Comparison of ENCODE assay signal across 8 cellular contexts in genomic region chr1:116574581-116575291, GRCh38. TPM values are rescaled to one million over a fixed set of nuclear protein-coding genes. Genes with fewer than 3 reads are reported as not detected.
DNase-seq lines count a peak whose midpoint lies in the region; ATAC-seq and TF ChIP-seq lines count a peak whose summit lies in the region.

No MANE protein-coding gene starts in this region.

- H3K27ac Mint-ChIP-seq in activated T-helper 17 cell treated with anti-CD3 and anti-CD28 coated beads, Interleukin-2, amount 50 U/mL, for 72 hours, result no peak overlapping the region
- H3K27ac Mint-ChIP-seq in osteocyte (ENCODE audit: unreplicated experiment), result peak overlapping the region; percentile 24

- no peaks in the 10 kb centered on the region for H3K9me3 Mint-ChIP-seq in activated T-helper 17 cell treated with anti-CD3 and anti-CD28 coated beads, Interleukin-2, amount 50 U/mL, for 72 hours
- no peaks in the 10 kb centered on the region for H3K9me3 Mint-ChIP-seq in osteocyte (ENCODE audit: unreplicated experiment)

- H3K9ac ChIP-seq in OCI-LY1 (ENCODE audit: low read length), result no peak overlapping the region

- H3K27me3 ChIP-seq in OCI-LY1 (ENCODE audit: insufficient read depth, low read length), result no peaks in the 10 kb centered on the region

- H3K4me2 ChIP-seq in OCI-LY1 (ENCODE audit: low read length), result no peak overlapping the region

- peaks cover 28% of the 10 kb centered on the region for H3K4me1 Mint-ChIP-seq in activated T-helper 17 cell treated with anti-CD3 and anti-CD28 coated beads, Interleukin-2, amount 50 U/mL, for 72 hours
- peaks cover 16% of the 10 kb centered on the region for H3K4me1 Mint-ChIP-seq in osteocyte (ENCODE audit: unreplicated experiment)

- no peaks in the 10 kb centered on the region for H4K20me1 ChIP-seq in OCI-LY1 (ENCODE audit: insufficient read depth, low read length)

- H3K79me2 ChIP-seq in OCI-LY1 (ENCODE audit: insufficient read depth, low read length), result no peaks in the 10 kb centered on the region

- H3K4me3 Mint-ChIP-seq in activated T-helper 17 cell treated with anti-CD3 and anti-CD28 coated beads, Interleukin-2, amount 50 U/mL, for 72 hours, result peak overlapping the region; percentile 1
- no peak overlapping the region for H3K4me3 Mint-ChIP-seq in osteocyte (ENCODE audit: unreplicated experiment)

- no peaks in the 10 kb centered on the region for H3K36me3 ChIP-seq in OCI-LY1 (ENCODE audit: insufficient read depth, low read length)

- no peaks in the 10 kb centered on the region for H3F3A ChIP-seq in OCI-LY1 (ENCODE audit: insufficient read depth, low read length)

- no peak overlapping the region for H3K27ac ChIP-seq in OCI-LY1 (ENCODE audit: low read depth, low read length, poor library complexity, severe bottlenecking)

- DNase-seq in DMS 273 (lab: John Stamatoyannopoulos, UW; ENCODE audit: unreplicated experiment) (peak; percentile 82), HT1080 (ENCODE audit: low read depth) (peak; percentile 73), fibroblast of villous mesenchyme (ENCODE audit: low read depth) (peak; percentile 69), osteocyte (ENCODE audit: extremely low spot score, unreplicated experiment) (no peak)

- no peaks in the 10 kb centered on the region for H3K9me3 ChIP-seq in OCI-LY1 (ENCODE audit: low read length)

- no peak for ATAC-seq in activated T-helper 17 cell treated with anti-CD3 and anti-CD28 coated beads, Interleukin-2, amount 50 U/mL, for 72 hours (replicated peaks)
- ATAC-seq in HG03439 (IDR thresholded peaks at IDR 0.05; ENCODE audit: unreplicated experiment) (no peak), GM21723 (IDR thresholded peaks at IDR 0.05; ENCODE audit: unreplicated experiment) (no peak)

- H3K9me2 ChIP-seq in OCI-LY1 (ENCODE audit: low read depth, low read length), result no peaks in the 10 kb centered on the region

- peak; percentile 79 for TF ChIP-seq CTCF in OCI-LY1 (IDR thresholded peaks at IDR 0.05; ENCODE audit: low read length)
- TF ChIP-seq CTCF in fibroblast of villous mesenchyme (IDR thresholded peaks at IDR 0.05; ENCODE audit: insufficient read depth, low read depth, low read length), result peak; percentile 88
- peak; percentile 92 for TF ChIP-seq CTCF in osteocyte (IDR thresholded peaks at IDR 0.05)

- peaks cover 17% of the 10 kb centered on the region for H3K36me3 Mint-ChIP-seq in activated T-helper 17 cell treated with anti-CD3 and anti-CD28 coated beads, Interleukin-2, amount 50 U/mL, for 72 hours (ENCODE audit: low read depth)
- peaks cover 10% of the 10 kb centered on the region for H3K36me3 Mint-ChIP-seq in osteocyte (ENCODE audit: unreplicated experiment)

- H2AFZ ChIP-seq in OCI-LY1 (ENCODE audit: low read length), result no peak overlapping the region

- peaks cover 9% of the 10 kb centered on the region for H3K4me1 ChIP-seq in OCI-LY1 (ENCODE audit: insufficient read depth, low read length, severe bottlenecking)

- H3K4me3 ChIP-seq in OCI-LY1 (ENCODE audit: low read depth, low read length, poor library complexity, severe bottlenecking), result no peak overlapping the region
- no peak overlapping the region for H3K4me3 ChIP-seq in fibroblast of villous mesenchyme (ENCODE audit: low read depth, low read length)

- H3K27me3 Mint-ChIP-seq in activated T-helper 17 cell treated with anti-CD3 and anti-CD28 coated beads, Interleukin-2, amount 50 U/mL, for 72 hours, result no peaks in the 10 kb centered on the region
- no peaks in the 10 kb centered on the region for H3K27me3 Mint-ChIP-seq in osteocyte (ENCODE audit: unreplicated experiment)

RNA-seq across cellular contexts. Expression of gene CD58, which starts 3.9 kb away (rescaled TPM):
- 33.5 and 43.8 TPM in 2 replicates for total RNA-seq in HT1080 (2014; rRNA removed; shearing (Covaris generic))
- 40.4 and 45.5 TPM in 2 replicates for polyA plus RNA-seq in HT1080 (2015; cell fraction: cytosol; rRNA removed)
- 33.8 and 44.3 TPM in 2 replicates for polyA plus RNA-seq in HT1080 (2015; cell fraction: nucleus; rRNA removed)
- total RNA-seq in activated T-helper 17 cell treated with anti-CD3 and anti-CD28 coated beads, Interleukin-2, amount 50 U/mL, for 72 hours, result 10 to 100 TPM; 36.8 to 40.5 TPM
- total RNA-seq in fibroblast of villous mesenchyme, result 9.7 and 13.8 TPM in 2 replicates
- 11.0 and 11.1 TPM in 2 replicates for total RNA-seq in osteocyte
